ENCODE assay signal across 26 cellular contexts in the genomic region with DNA sequence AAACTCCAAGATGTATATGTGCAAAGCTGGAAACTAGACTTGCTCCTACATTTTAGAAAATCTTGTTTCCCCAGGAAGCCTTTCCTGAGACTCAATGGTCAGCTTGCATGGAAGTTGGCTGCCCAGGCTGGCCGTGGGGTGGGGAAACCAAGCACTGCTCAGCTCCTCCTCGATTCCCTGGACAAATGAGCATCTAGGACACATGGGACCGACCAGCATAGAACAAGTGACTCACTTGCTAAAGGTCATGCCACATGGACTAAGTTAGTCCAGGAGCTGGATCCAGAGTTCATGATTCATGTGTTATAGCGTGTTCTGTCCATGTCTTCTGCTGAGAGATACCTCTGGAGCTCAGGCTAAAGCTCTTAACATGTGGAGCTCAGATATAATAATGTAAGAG. TPM values are rescaled to one million over a fixed set of nuclear protein-coding genes. Genes with fewer than 3 reads are reported as not detected.
"Had no signal": no experiment of that assay in that cellular context is flagged by ENCODE, and none has a peak within 500 bp of the region (broad histone marks: within the 10 kb centered on the region; RNA-seq: fewer than 3 reads in every experiment).

No MANE protein-coding gene starts in this region.

- H3K36me3 ChIP-seq: esophagus squamous epithelium, prostate gland, tibial nerve had no signal

- H3K9me3 ChIP-seq: esophagus squamous epithelium, prostate gland, tibial nerve had no signal

- DNase-seq: activated CD4-positive, alpha-beta T cell treated with anti-CD3 and anti-CD28 coated beads for 4 hours; activated CD4-positive, alpha-beta T cell treated with anti-CD3 and anti-CD28 coated beads, Interleukin-2, amount 50 U/mL, for 48 hours; activated CD4-positive, CD25-positive, alpha-beta regulatory T cell; activated CD8-positive, alpha-beta memory T cell treated with anti-CD3 and anti-CD28 coated beads, Interleukin-2, amount 50 U/mL, for 48 hours; activated naive CD4-positive, alpha-beta T cell treated with Interleukin-2 at 50 U/mL for 16 hours; activated naive CD8-positive, alpha-beta T cell treated with anti-CD3 and anti-CD28 coated beads for 36 hours; activated T-cell treated with anti-CD3 and anti-CD28 coated beads, Interleukin-2, amount 50 U/mL, for 4 hours; cerebellar nuclear complex; cortex of kidney; endodermal cell; esophagus squamous epithelium; foreskin melanocyte; glutamatergic neuron; hippocampal formation; mammary epithelial cell; midbrain; natural killer cell; stimulated activated CD4-positive, alpha-beta T cell treated with anti-CD3 and anti-CD28 coated beads, Interleukin-2, amount 100 ng/mL, for 24 hours; stimulated activated naive CD8-positive, alpha-beta T cell treated with anti-CD3 and anti-CD28 coated beads, Interleukin-15, amount 100 ng/mL, for 72 hours; T1000 had no signal

- H3K27me3 ChIP-seq: tibial nerve had no signal

- H3K4me1 ChIP-seq: prostate gland had no signal

- ATAC-seq: activated T-cell treated with anti-CD3 and anti-CD28 coated beads, Interleukin-2, amount 50 U/mL, for 4 hours; natural killer cell; stimulated activated effector memory CD8-positive, alpha-beta T cell treated with anti-CD3 and anti-CD28 coated beads, Interleukin-12 subunit alpha, Interleukin-12 subunit beta, amount 100 ng/mL, for 72 hours; stimulated activated naive CD8-positive, alpha-beta T cell treated with anti-CD3 and anti-CD28 coated beads, Interleukin-15, amount 100 ng/mL, for 72 hours had no signal

- H3K4me3 ChIP-seq: esophagus squamous epithelium, prostate gland, tibial nerve had no signal

- H3K27ac ChIP-seq: esophagus squamous epithelium, prostate gland, tibial nerve had no signal

RNA-seq across cellular contexts. Expression of gene FAM180A, which starts 6.2 kb away (rescaled TPM):
- total RNA-seq: activated CD8-positive, alpha-beta memory T cell treated with anti-CD3 and anti-CD28 coated beads for 36 hours; activated naive CD8-positive, alpha-beta T cell treated with anti-CD3 and anti-CD28 coated beads for 36 hours; activated T-cell treated with anti-CD3 and anti-CD28 coated beads, Interleukin-2, amount 50 U/mL, for 4 hours; activated T-helper 2 cell treated with anti-CD3 and anti-CD28 coated beads, Interferon-gamma antibody, Interleukin-2, Interleukin-4, amounts not matched to agents 10 μg/mL and 5 μg/mL and 100 μg/mL, durations not matched to agents 14 hours and 24 hours and 36 hours; endodermal cell; mammary epithelial cell; natural killer cell had no signal
- polyA plus RNA-seq: mammary epithelial cell had no signal

RNA-seq across cellular contexts. Expression of gene SLC13A4, which starts 14.4 kb away (rescaled TPM):
- total RNA-seq: activated CD8-positive, alpha-beta memory T cell treated with anti-CD3 and anti-CD28 coated beads for 36 hours; activated naive CD8-positive, alpha-beta T cell treated with anti-CD3 and anti-CD28 coated beads for 36 hours; activated T-cell treated with anti-CD3 and anti-CD28 coated beads, Interleukin-2, amount 50 U/mL, for 4 hours; activated T-helper 2 cell treated with anti-CD3 and anti-CD28 coated beads, Interferon-gamma antibody, Interleukin-2, Interleukin-4, amounts not matched to agents 10 μg/mL and 5 μg/mL and 100 μg/mL, durations not matched to agents 14 hours and 24 hours and 36 hours; mammary epithelial cell; natural killer cell; skeletal muscle tissue; tibial nerve had no signal
